In genomic region chr14:91831337-91831736, GRCh38 we compare ENCODE assay signal across 22 cellular contexts. TPM values are rescaled to one million over a fixed set of nuclear protein-coding genes. Genes with fewer than 3 reads are reported as not detected.
DNase-seq lines count a peak whose midpoint lies in the region; ATAC-seq, FAIRE-seq and TF ChIP-seq lines count a peak whose summit lies in the region.
"Had no signal": no experiment of that assay in that cellular context is flagged by ENCODE, and none has a peak within 500 bp of the region (broad histone marks: within the 10 kb centered on the region; RNA-seq: fewer than 3 reads in every experiment).

No MANE protein-coding gene starts in this region.

- no peaks in the 10 kb centered on the region for H3K9me3 Mint-ChIP-seq in activated T-helper 17 cell treated with anti-CD3 and anti-CD28 coated beads, Interleukin-2, amount 50 U/mL, for 72 hours
- H3K9me3 Mint-ChIP-seq: T-helper 1 cell treated with Interleukin-12 subunit alpha and Interleukin-12 subunit beta and Interleukin-4 antibody, amounts not matched to agents 30 μg/mL and 1 μg/mL, for 36 hours had no signal

- H3K9me3 ChIP-seq in OCI-LY3 (ENCODE audit: insufficient read depth, low read length) (peaks cover 10% of the 10 kb centered on the region; the same call in 1 of the 2 replicates), kidney (ENCODE audit: control insufficient read depth in 1 of 2, low read length in 2 of 2) (peaks cover 0 to 4% of the 10 kb centered on the region in 2 donors)
- H3K9me3 ChIP-seq: mucosa of descending colon, SJSA1 had no signal

- peak overlapping the region; percentile 66 for H3K27ac ChIP-seq in 22Rv1
- H3K27ac ChIP-seq in OCI-LY3 (ENCODE audit: low read length), result no peak overlapping the region
- no peak overlapping the region for H3K27ac ChIP-seq in kidney (ENCODE audit: low read depth in 2 of 2, low read length in 2 of 2)
- H3K27ac ChIP-seq: foreskin keratinocyte, SJSA1 had no signal

- no peaks in the 10 kb centered on the region for H3K36me3 Mint-ChIP-seq in activated T-helper 17 cell treated with anti-CD3 and anti-CD28 coated beads, Interleukin-2, amount 50 U/mL, for 72 hours (ENCODE audit: low read depth)
- H3K36me3 Mint-ChIP-seq: CD14-positive monocyte had no signal

- no peaks in the 10 kb centered on the region for H4K20me1 ChIP-seq in OCI-LY3 (ENCODE audit: insufficient read depth, low read length)

- H2AFZ ChIP-seq in OCI-LY3 (ENCODE audit: low read depth, low read length), result no peak overlapping the region

- peak overlapping the region; percentile 57; the same call in 1 of the 2 replicates for H3K4me2 ChIP-seq in OCI-LY3 (ENCODE audit: low read length)

- H3K4me3 Mint-ChIP-seq in activated T-helper 17 cell treated with anti-CD3 and anti-CD28 coated beads, Interleukin-2, amount 50 U/mL, for 72 hours, result no peak overlapping the region
- H3K4me3 Mint-ChIP-seq: activated naive CD8-positive, alpha-beta T cell treated with anti-CD3 and anti-CD28 coated beads, Interleukin-2, amount 10 ng/mL, durations not matched to agents 7 days and 5 days; CD14-positive monocyte; nephron progenitor cell; T-helper 1 cell treated with Interleukin-12 subunit alpha and Interleukin-12 subunit beta and Interleukin-4 antibody, amounts not matched to agents 30 μg/mL and 1 μg/mL, for 36 hours had no signal

- intact Hi-C loops in kidney (cut with DNase I), result no loop called here

- no peak for ATAC-seq in GM18907 (IDR thresholded peaks at IDR 0.05; ENCODE audit: unreplicated experiment)
- no peak for ATAC-seq in activated T-helper 17 cell treated with anti-CD3 and anti-CD28 coated beads, Interleukin-2, amount 50 U/mL, for 72 hours (replicated peaks)
- ATAC-seq: foreskin keratinocyte, Panc1 had no signal

- H3K4me1 ChIP-seq in OCI-LY3 (ENCODE audit: low read length), result peaks cover 57% of the 10 kb centered on the region
- H3K4me1 ChIP-seq in kidney (ENCODE audit: control insufficient read depth in 1 of 2, insufficient read depth in 1 of 2, low read depth in 1 of 2, low read length in 2 of 2), result no peaks in the 10 kb centered on the region
- H3K4me1 ChIP-seq: SJSA1 had no signal

- FAIRE-seq in GM19239 (lab: Jason Lieb, UNC) (peak; percentile 60), kidney (lab: Jason Lieb, UNC) (peak; percentile 3)

- no peak overlapping the region for H3K27ac Mint-ChIP-seq in activated T-helper 17 cell treated with anti-CD3 and anti-CD28 coated beads, Interleukin-2, amount 50 U/mL, for 72 hours
- H3K27ac Mint-ChIP-seq: activated naive CD8-positive, alpha-beta T cell treated with anti-CD3 and anti-CD28 coated beads, Interleukin-2, amount 10 ng/mL, durations not matched to agents 7 days and 5 days; CD14-positive monocyte; nephron progenitor cell; T-helper 1 cell treated with Interleukin-12 subunit alpha and Interleukin-12 subunit beta and Interleukin-4 antibody, amounts not matched to agents 30 μg/mL and 1 μg/mL, for 36 hours had no signal

- H3K4me3 ChIP-seq in OCI-LY3 (ENCODE audit: low read length), result no peak overlapping the region
- H3K4me3 ChIP-seq in kidney (ENCODE audit: low read length in 2 of 2), result no peak overlapping the region
- H3K4me3 ChIP-seq: mucosa of descending colon, SJSA1 had no signal

- H3K79me2 ChIP-seq in OCI-LY3 (ENCODE audit: low read length), result no peaks in the 10 kb centered on the region

- DNase-seq in GM19239 (ENCODE audit: insufficient read length, low spot score) (no peak), kidney (no peak), H4 (ENCODE audit: low spot score) (no peak), DMS 273 treated with DMSO at 0.1 percent for 48 hours (lab: John Stamatoyannopoulos, UW) (no peak)
- DNase-seq: activated CD4-positive, alpha-beta T cell treated with anti-CD3 and anti-CD28 coated beads, Interleukin-2, amount 50 U/mL, for 1 hour; activated naive CD8-positive, alpha-beta T cell treated with anti-CD3 and anti-CD28 coated beads, Interleukin-2, amount 10 ng/mL, durations not matched to agents 7 days and 5 days; effector CD4-positive, alpha-beta T cell; foreskin keratinocyte; hippocampal formation; NCI-H1436 treated with DMSO at 0.1 percent for 48 hours; NCI-H2227 treated with DMSO at 0.1 percent for 48 hours; NCI-H82; nephron progenitor cell had no signal

- no peaks in the 10 kb centered on the region for H3K27me3 Mint-ChIP-seq in activated T-helper 17 cell treated with anti-CD3 and anti-CD28 coated beads, Interleukin-2, amount 50 U/mL, for 72 hours

- no peaks in the 10 kb centered on the region for H3K27me3 ChIP-seq in OCI-LY3 (ENCODE audit: low read depth, low read length)
- H3K27me3 ChIP-seq: foreskin keratinocyte, SJSA1 had no signal

- H3K9ac ChIP-seq in OCI-LY3 (ENCODE audit: low read length) (no peak overlapping the region), kidney (ENCODE audit: low read length in 2 of 2) (no peak overlapping the region)

- H3K36me3 ChIP-seq in OCI-LY3 (replicated peaks; ENCODE audit: low read depth, low read length) (peaks cover 5% of the 10 kb centered on the region), kidney (ENCODE audit: control insufficient read depth in 1 of 2, insufficient read depth in 2 of 2, low read length in 2 of 2) (no peaks in the 10 kb centered on the region)
- H3K36me3 ChIP-seq: SJSA1 had no signal

- peaks cover 45% of the 10 kb centered on the region for H3K4me1 Mint-ChIP-seq in activated T-helper 17 cell treated with anti-CD3 and anti-CD28 coated beads, Interleukin-2, amount 50 U/mL, for 72 hours
- H3K4me1 Mint-ChIP-seq: CD14-positive monocyte, nephron progenitor cell had no signal

- TF ChIP-seq CTCF in 22Rv1 (IDR thresholded peaks at IDR 0.05) (no peak), OCI-LY3 (IDR thresholded peaks at IDR 0.05; ENCODE audit: low read depth, low read length) (no peak), kidney (IDR thresholded peaks at IDR 0.05; ENCODE audit: borderline replicate concordance, extremely low read depth, insufficient read depth) (no peak)

RNA-seq across cellular contexts. Expression of gene TC2N, which starts 36.0 kb away (rescaled TPM):
- 39.7 TPM for total RNA-seq in kidney
- 5.8 TPM for polyA plus RNA-seq in kidney (ENCODE audit: insufficient read depth, low read depth, low replicate concordance)
- total RNA-seq in H4 (2014; rRNA removed; shearing (Covaris generic)), result 2.4 and 3.1 TPM in 2 replicates
- total RNA-seq in activated T-helper 17 cell treated with anti-CD3 and anti-CD28 coated beads, Interleukin-2, amount 50 U/mL, for 72 hours, result 10 to 100 TPM; 39.2 to 81.2 TPM
